18 cellular contexts compared by ENCODE assay signal in the genomic region with DNA sequence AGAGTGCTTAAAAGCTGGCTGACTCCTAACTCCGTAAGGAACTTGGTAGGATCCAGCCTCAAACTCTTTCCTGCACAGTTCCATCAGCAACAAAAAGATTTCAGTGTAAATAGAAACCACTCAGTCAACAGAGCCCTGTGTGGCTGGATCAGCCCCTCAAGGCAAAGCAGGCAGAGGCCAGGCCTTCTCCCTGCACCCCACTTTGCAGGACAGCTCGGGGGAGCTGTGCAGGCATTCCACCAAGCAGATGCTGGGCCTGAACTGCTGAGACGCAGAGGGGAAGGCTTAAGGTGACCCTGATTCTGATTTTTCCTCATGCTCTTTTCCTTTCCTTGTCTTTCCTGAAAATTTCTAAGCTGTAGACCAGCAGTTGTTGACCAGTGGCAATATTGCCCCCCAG.
DNase-seq lines count a peak whose midpoint lies in the region; ATAC-seq, FAIRE-seq and TF ChIP-seq lines count a peak whose summit lies in the region.
"Had no signal": no experiment of that assay in that cellular context is flagged by ENCODE, and none has a peak within 500 bp of the region (broad histone marks: within the 10 kb centered on the region; RNA-seq: fewer than 3 reads in every experiment).

No MANE protein-coding gene starts in this region.

- peak overlapping the region; percentile 44 for H3K27ac Mint-ChIP-seq in activated T-cell treated with anti-CD3 and anti-CD28 coated beads, Interleukin-2, amount 50 U/mL, for 72 hours
- no peak overlapping the region for H3K27ac Mint-ChIP-seq in activated T-cell treated with anti-CD3 and anti-CD28 coated beads, Interleukin-2, amount 50 U/mL, for 24 hours
- peak overlapping the region; percentile 75 to 82 for H3K27ac Mint-ChIP-seq in effector memory CD8-positive, alpha-beta T cell
- peak overlapping the region; percentile 72 for H3K27ac Mint-ChIP-seq in neural progenitor cell

- H3K4me3 Mint-ChIP-seq in activated T-cell treated with anti-CD3 and anti-CD28 coated beads, Interleukin-2, amount 50 U/mL, for 72 hours: no peak overlapping the region
- H3K4me3 Mint-ChIP-seq in activated T-cell treated with anti-CD3 and anti-CD28 coated beads, Interleukin-2, amount 50 U/mL, for 24 hours: no peak overlapping the region
- no peak overlapping the region for H3K4me3 Mint-ChIP-seq in effector memory CD8-positive, alpha-beta T cell
- H3K4me3 Mint-ChIP-seq in neural progenitor cell: no peak overlapping the region

- no peak overlapping the region for H2AFZ ChIP-seq in neural progenitor cell (replicated peaks)
- H2AFZ ChIP-seq: PC-9 had no signal

- CTCF ChIA-PET in HEK293 (lab: Yijun Ruan, JAX): interaction anchor here (0.6 to 1.9 kb wide), 5 partner anchors 70 to 1365 kb away, joined by 3 to 6 read pairs (median 3); no protein-coding TSS in a partner anchor

- H3K4me2 ChIP-seq in neural progenitor cell: no peak overlapping the region
- H3K4me2 ChIP-seq: PC-9 had no signal

- peaks cover 35% of the 10 kb centered on the region for H3K4me1 Mint-ChIP-seq in activated T-cell treated with anti-CD3 and anti-CD28 coated beads, Interleukin-2, amount 50 U/mL, for 72 hours (ENCODE audit: low read depth)
- H3K4me1 Mint-ChIP-seq in activated T-cell treated with anti-CD3 and anti-CD28 coated beads, Interleukin-2, amount 50 U/mL, for 24 hours (ENCODE audit: low read depth): peaks cover 26% of the 10 kb centered on the region
- peaks cover 22 to 52% of the 10 kb centered on the region in 2 donors for H3K4me1 Mint-ChIP-seq in effector memory CD8-positive, alpha-beta T cell (ENCODE audit: low read depth in 2 of 2)
- peaks cover 41% of the 10 kb centered on the region for H3K4me1 Mint-ChIP-seq in neural progenitor cell

- H3K36me3 Mint-ChIP-seq in activated T-cell treated with anti-CD3 and anti-CD28 coated beads, Interleukin-2, amount 50 U/mL, for 72 hours (ENCODE audit: insufficient read depth in 2 of 2): peaks cover 28 to 58% of the 10 kb centered on the region in 2 donors
- H3K36me3 Mint-ChIP-seq in activated T-cell treated with anti-CD3 and anti-CD28 coated beads, Interleukin-2, amount 50 U/mL, for 24 hours (ENCODE audit: low read depth): peaks cover 92% of the 10 kb centered on the region
- peaks cover 61% of the 10 kb centered on the region for H3K36me3 Mint-ChIP-seq in effector memory CD8-positive, alpha-beta T cell (ENCODE audit: insufficient read depth)
- no peaks in the 10 kb centered on the region for H3K36me3 Mint-ChIP-seq in neural progenitor cell

- H3K4me1 ChIP-seq in HEK293 (ENCODE audit: control insufficient read depth, insufficient read depth, low read length) (no peaks in the 10 kb centered on the region), neural progenitor cell (peaks cover 7% of the 10 kb centered on the region), small intestine (ENCODE audit: control insufficient read depth in 2 of 2, insufficient read depth in 1 of 2, low read depth in 1 of 2, low read length in 1 of 2) (no peaks in the 10 kb centered on the region)

- no peak for FAIRE-seq in small intestine (lab: Jason Lieb, UNC)
- FAIRE-seq: A204.1, H54 had no signal

- H3K9me3 Mint-ChIP-seq in activated T-cell treated with anti-CD3 and anti-CD28 coated beads, Interleukin-2, amount 50 U/mL, for 72 hours: no peaks in the 10 kb centered on the region
- peaks cover 5% of the 10 kb centered on the region for H3K9me3 Mint-ChIP-seq in activated T-cell treated with anti-CD3 and anti-CD28 coated beads, Interleukin-2, amount 50 U/mL, for 24 hours
- H3K9me3 Mint-ChIP-seq in effector memory CD8-positive, alpha-beta T cell: no peaks in the 10 kb centered on the region
- peaks cover 13% of the 10 kb centered on the region for H3K9me3 Mint-ChIP-seq in neural progenitor cell

- no peaks in the 10 kb centered on the region for H3K27me3 ChIP-seq in neural progenitor cell
- no peaks in the 10 kb centered on the region for H3K27me3 ChIP-seq in small intestine (ENCODE audit: control insufficient read depth in 2 of 2, insufficient read depth in 2 of 2, low read length in 2 of 2)

- no peak overlapping the region for H3K9ac ChIP-seq in neural progenitor cell

- H3K27ac ChIP-seq in HEK293 (ENCODE audit: extremely low read depth, low read depth, low read length) (no peak overlapping the region), neural progenitor cell (no peak overlapping the region), small intestine (ENCODE audit: low read depth in 1 of 2, low read length in 1 of 2) (no peak overlapping the region)
- H3K27ac ChIP-seq: PC-9 had no signal

- H4K20me1 ChIP-seq in neural progenitor cell (ENCODE audit: low read depth): no peaks in the 10 kb centered on the region

- H3K79me2 ChIP-seq in neural progenitor cell (ENCODE audit: low read depth): no peaks in the 10 kb centered on the region

- H3K27me3 Mint-ChIP-seq in activated T-cell treated with anti-CD3 and anti-CD28 coated beads, Interleukin-2, amount 50 U/mL, for 72 hours (ENCODE audit: low read depth): no peaks in the 10 kb centered on the region
- no peaks in the 10 kb centered on the region for H3K27me3 Mint-ChIP-seq in activated T-cell treated with anti-CD3 and anti-CD28 coated beads, Interleukin-2, amount 50 U/mL, for 24 hours
- no peaks in the 10 kb centered on the region for H3K27me3 Mint-ChIP-seq in effector memory CD8-positive, alpha-beta T cell
- peaks cover 10% of the 10 kb centered on the region for H3K27me3 Mint-ChIP-seq in neural progenitor cell (ENCODE audit: insufficient read depth, low read depth)

- DNase-seq in activated T-cell treated with anti-CD3 and anti-CD28 coated beads, Interleukin-2, amount 50 U/mL, for 72 hours: no peak
- DNase-seq in activated T-cell treated with anti-CD3 and anti-CD28 coated beads, Interleukin-2, amount 50 U/mL, for 24 hours: no peak
- DNase-seq in effector memory CD8-positive, alpha-beta T cell: no peak
- DNase-seq in neural progenitor cell (ENCODE audit: low spot score) (no peak), small intestine (no peak), NCI-H526 (lab: John Stamatoyannopoulos, UW) (no peak)
- DNase-seq: C1 segment of cervical spinal cord, EL, KG1, NCI-H1092 treated with DMSO at 0.1 percent for 48 hours, NCI-H1694, NCI-H345, NCI-H748 treated with DMSO at 0.1 percent for 48 hours, PC-9 had no signal

- H3K36me3 ChIP-seq in HEK293 (ENCODE audit: control insufficient read depth in 2 of 2, insufficient read depth in 1 of 2, low read length in 2 of 2): no peaks in the 10 kb centered on the region
- H3K36me3 ChIP-seq in neural progenitor cell: no peaks in the 10 kb centered on the region
- peaks cover 2 to 4% of the 10 kb centered on the region in 2 donors for H3K36me3 ChIP-seq in small intestine (ENCODE audit: control insufficient read depth in 2 of 2, insufficient read depth in 2 of 2, low read length in 2 of 2)

- POLR2A ChIA-PET in HEK293 (lab: Yijun Ruan, JAX): no interaction called here

- H3K4me3 ChIP-seq in HEK293 (ENCODE audit: low read depth, low read length) (no peak overlapping the region), neural progenitor cell (no peak overlapping the region), small intestine (ENCODE audit: low read depth in 1 of 2, low read length in 2 of 2) (no peak overlapping the region)
- H3K4me3 ChIP-seq: PC-9 had no signal

- ATAC-seq in activated T-cell treated with anti-CD3 and anti-CD28 coated beads, Interleukin-2, amount 50 U/mL, for 72 hours (replicated peaks in 1 of 2): no peak
- ATAC-seq in effector memory CD8-positive, alpha-beta T cell (replicated peaks): no peak
- no peak for ATAC-seq in GM18861 (IDR thresholded peaks at IDR 0.05; ENCODE audit: unreplicated experiment)

- H3K9me3 ChIP-seq in HEK293 (ENCODE audit: control insufficient read depth, insufficient read depth, low read depth, low read length) (no peaks in the 10 kb centered on the region), neural progenitor cell (ENCODE audit: low read depth) (no peaks in the 10 kb centered on the region), small intestine (ENCODE audit: control insufficient read depth, low read depth) (no peaks in the 10 kb centered on the region)

- no peak for TF ChIP-seq CTCF in HEK293 (tag by site-specific recombination; IDR thresholded peaks at IDR 0.05)
- TF ChIP-seq CTCF in neural progenitor cell (IDR thresholded peaks at IDR 0.05): no peak

- 78 to 89% (median 78%) methylated on average over 3 of the region's 3 CpGs for WGBS in small intestine, 3 donors

- peaks cover 6% of the 10 kb centered on the region for H3F3A ChIP-seq in neural progenitor cell (ENCODE audit: low read depth)

TF ChIP-seq in HEK293, 187 proteins besides CTCF, POLR2A, EP300 and RAD21:
- TF ChIP-seq GLIS1 (tag by site-specific recombination; IDR thresholded peaks at IDR 0.05): peak; percentile 19; the same call in 1 of the 2 replicates
- TF ChIP-seq, protein P1, sequence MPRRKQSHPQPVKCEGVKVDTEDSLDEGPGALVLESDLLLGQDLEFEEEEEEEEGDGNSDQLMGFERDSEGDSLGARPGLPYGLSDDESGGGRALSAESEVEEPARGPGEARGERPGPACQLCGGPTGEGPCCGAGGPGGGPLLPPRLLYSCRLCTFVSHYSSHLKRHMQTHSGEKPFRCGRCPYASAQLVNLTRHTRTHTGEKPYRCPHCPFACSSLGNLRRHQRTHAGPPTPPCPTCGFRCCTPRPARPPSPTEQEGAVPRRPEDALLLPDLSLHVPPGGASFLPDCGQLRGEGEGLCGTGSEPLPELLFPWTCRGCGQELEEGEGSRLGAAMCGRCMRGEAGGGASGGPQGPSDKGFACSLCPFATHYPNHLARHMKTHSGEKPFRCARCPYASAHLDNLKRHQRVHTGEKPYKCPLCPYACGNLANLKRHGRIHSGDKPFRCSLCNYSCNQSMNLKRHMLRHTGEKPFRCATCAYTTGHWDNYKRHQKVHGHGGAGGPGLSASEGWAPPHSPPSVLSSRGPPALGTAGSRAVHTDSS (tag by site-specific recombination; IDR thresholded peaks at IDR 0.05): no peak
